8 cellular contexts compared by ENCODE assay signal in the genomic region with DNA sequence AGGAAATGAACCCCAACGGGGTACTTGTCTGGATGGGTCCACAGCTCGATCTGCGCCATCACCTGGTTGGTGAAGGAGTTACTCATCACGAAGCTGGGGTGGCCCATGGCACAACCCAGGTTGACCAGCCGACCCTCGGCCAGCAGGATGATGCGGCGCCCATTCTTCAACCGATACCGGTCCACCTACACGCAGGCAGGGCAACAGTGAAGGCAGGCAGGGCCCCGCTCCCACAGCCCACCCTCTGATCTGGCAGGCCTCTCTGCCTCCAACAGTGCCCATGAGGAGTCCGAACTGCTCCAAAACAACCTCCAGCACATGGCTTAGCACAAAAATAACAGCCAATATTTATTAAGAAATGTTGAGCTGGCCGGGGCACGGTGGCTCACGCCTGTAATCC. TPM values are rescaled to one million over a fixed set of nuclear protein-coding genes. Genes with fewer than 3 reads are reported as not detected.
"Had no signal": no experiment of that assay in that cellular context is flagged by ENCODE, and none has a peak within 500 bp of the region (broad histone marks: within the 10 kb centered on the region; RNA-seq: fewer than 3 reads in every experiment).

No MANE protein-coding gene starts in this region.

- DNase-seq: GM23248, H9, HCEC 1CT, KG1 had no signal

- H3K4me3 ChIP-seq: GM23248 had no signal

- H2AFZ ChIP-seq: GM23248 had no signal

- FAIRE-seq: HTR-8/SVneo had no signal

- H3K27ac ChIP-seq: GM23248 had no signal

- H3K9ac ChIP-seq: GM23248 had no signal

RNA-seq across cellular contexts. Expression of gene ASIP, which starts 44.2 kb away (rescaled TPM):
- total RNA-seq: GM23248, H4, H9, HT-29 had no signal
- polyA plus RNA-seq: GM23248, IgD-negative memory B cell had no signal
